17 cellular contexts compared by ENCODE assay signal in genomic region chr1:221468556-221468955, GRCh38.
DNase-seq lines count a peak whose midpoint lies in the region; ATAC-seq and TF ChIP-seq lines count a peak whose summit lies in the region.
"Had no signal": no experiment of that assay in that cellular context is flagged by ENCODE, and none has a peak within 500 bp of the region (broad histone marks: within the 10 kb centered on the region; RNA-seq: fewer than 3 reads in every experiment).

No MANE protein-coding gene starts in this region.

- H3K4me3 ChIP-seq in SJCRH30, result no peak overlapping the region
- no peak overlapping the region for H3K4me3 ChIP-seq in stomach

- ATAC-seq in HG02763 (IDR thresholded peaks at IDR 0.05; ENCODE audit: unreplicated experiment), result no peak

- no peaks in the 10 kb centered on the region for H3K36me3 ChIP-seq in SJCRH30
- no peaks in the 10 kb centered on the region for H3K36me3 ChIP-seq in stomach

- 81 to 93% (median 89%) methylated on average over 6 of the region's 6 CpGs for WGBS in stomach, 5 donors

- H3K4me1 ChIP-seq in SJCRH30, result no peaks in the 10 kb centered on the region
- no peaks in the 10 kb centered on the region for H3K4me1 ChIP-seq in stomach

- no peak for TF ChIP-seq CTCF in stomach (IDR thresholded peaks at IDR 0.05)

- intact Hi-C loops in stomach (cut with DNase I; ENCODE audit: low total_unique reads), result no loop called here

- H3K27ac ChIP-seq in SJCRH30 (no peak overlapping the region), stomach (no peak overlapping the region)
- H3K27ac ChIP-seq: 22Rv1 had no signal

- DNase-seq in AG08395 (ENCODE audit: low spot score) (peak; percentile 33), ELR (ENCODE audit: low read depth) (peak; percentile 11), SJCRH30 (peak; percentile 9 to 40), kidney tubule cell (ENCODE audit: low spot score) (peak; percentile 3), NCI-H1092 treated with DMSO at 0.1 percent for 48 hours (lab: John Stamatoyannopoulos, UW) (no peak), Kasumi-1 (lab: John Stamatoyannopoulos, UW) (no peak), stomach (no peak)
- DNase-seq: C1 segment of cervical spinal cord; Calu3; CD4-positive, alpha-beta T cell; DMS 273 treated with DMSO at 0.1 percent for 48 hours; GDM1; HCEC 1CT; IMR-90; KBM-7 had no signal

- no peak for TF ChIP-seq POLR2A in stomach (IDR thresholded peaks at IDR 0.05)

- H3K9me3 ChIP-seq in SJCRH30 (replicated peaks) (no peaks in the 10 kb centered on the region), stomach (peaks cover 0 to 7% (median 0%) of the 10 kb centered on the region in 4 donors)

- no peak for TF ChIP-seq EP300 in stomach (IDR thresholded peaks at IDR 0.05)

- H3K27me3 ChIP-seq in SJCRH30 (no peaks in the 10 kb centered on the region), stomach (peaks cover 0 to 9% (median 0%) of the 10 kb centered on the region in 3 donors)

Comparison
In these comparisons a context has a peak if more than half of its experiments do, and no peak if none do; other contexts are left out.
1. DNase-seq: peak in AG08395 (single experiment), ELR (single experiment), SJCRH30 (2 of 2) and kidney tubule cell (single experiment); none in NCI-H1092 treated with DMSO at 0.1 percent for 48 hours (single experiment), Kasumi-1 (0 of 2) and stomach (single experiment).